In the genomic region with DNA sequence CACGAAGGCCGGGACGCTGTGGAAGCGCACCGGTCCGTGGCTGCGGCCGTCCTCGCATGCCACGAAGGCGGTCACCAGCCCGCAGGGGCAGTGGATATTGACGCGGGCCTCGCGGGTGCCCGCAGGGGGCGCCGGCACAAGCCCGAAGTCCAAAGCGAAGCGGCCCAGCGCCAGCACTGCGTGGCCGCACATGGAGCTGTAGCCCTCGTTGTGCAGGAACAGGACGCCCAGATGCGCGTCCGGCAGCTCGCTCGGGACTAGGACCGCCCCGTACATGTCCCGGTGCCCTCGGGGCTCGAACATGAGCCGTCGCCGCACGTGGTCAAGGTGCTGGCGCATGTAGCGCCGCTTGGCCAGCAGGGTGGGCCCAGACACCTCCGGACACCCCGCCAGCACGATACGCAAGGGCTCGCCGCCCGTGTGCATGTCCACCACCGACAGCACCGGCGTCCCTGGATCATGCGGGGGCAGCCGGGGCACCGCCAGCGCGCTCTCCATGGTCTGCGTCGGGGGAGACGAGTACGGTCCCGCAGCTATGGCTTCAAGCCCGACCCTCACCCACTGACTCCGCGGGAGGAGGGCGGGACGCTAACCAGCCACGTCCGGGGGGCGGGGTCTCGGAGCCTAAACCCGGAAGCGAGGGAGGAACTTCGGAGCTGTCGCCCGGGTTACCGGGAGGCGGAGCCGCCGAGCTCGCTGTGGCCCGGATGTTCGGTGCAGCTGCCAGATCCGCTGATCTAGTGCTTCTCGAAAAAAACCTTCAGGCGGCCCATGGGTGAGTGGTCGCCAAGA, we compare ENCODE assay signal across 8 cellular contexts. TPM values are rescaled to one million over a fixed set of nuclear protein-coding genes. Genes with fewer than 3 reads are reported as not detected.
DNase-seq lines count a peak whose midpoint lies in the region; ATAC-seq, FAIRE-seq and TF ChIP-seq lines count a peak whose summit lies in the region.

A gene with protein sequence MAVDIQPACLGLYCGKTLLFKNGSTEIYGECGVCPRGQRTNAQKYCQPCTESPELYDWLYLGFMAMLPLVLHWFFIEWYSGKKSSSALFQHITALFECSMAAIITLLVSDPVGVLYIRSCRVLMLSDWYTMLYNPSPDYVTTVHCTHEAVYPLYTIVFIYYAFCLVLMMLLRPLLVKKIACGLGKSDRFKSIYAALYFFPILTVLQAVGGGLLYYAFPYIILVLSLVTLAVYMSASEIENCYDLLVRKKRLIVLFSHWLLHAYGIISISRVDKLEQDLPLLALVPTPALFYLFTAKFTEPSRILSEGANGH (plus strand): TSS at position 699 of the 792 bp plus-strand sequence. CDS start 73 bp downstream, at position 772.
A gene (minus strand): TSS at position 590 of the 792 bp plus-strand sequence. CDS start 92 bp downstream, at position 498.

- no peaks in the 10 kb centered on the region for H3K27me3 Mint-ChIP-seq in activated naive CD8-positive, alpha-beta T cell treated with anti-CD3 and anti-CD28 coated beads, Interleukin-2, amount 10 ng/mL, durations not matched to agents 7 days and 5 days

- H3K9me3 Mint-ChIP-seq in activated naive CD8-positive, alpha-beta T cell treated with anti-CD3 and anti-CD28 coated beads, Interleukin-2, amount 10 ng/mL, durations not matched to agents 7 days and 5 days = no peaks in the 10 kb centered on the region

- FAIRE-seq in pancreas (lab: Jason Lieb, UNC) = no peak

- 0% methylated on average over 88 to 89 of the region's 89 CpGs for WGBS in pancreas, 2 donors

- H3K9ac ChIP-seq in SU-DHL-6 (ENCODE audit: low read length) = peak within 1 kb of the TSS; percentile 91

- ATAC-seq in HG02759 (IDR thresholded peaks at IDR 0.05; ENCODE audit: unreplicated experiment) (peak; percentile 91), pancreas (peak; percentile 94 to 98 (median 96))
- ATAC-seq in activated naive CD8-positive, alpha-beta T cell treated with anti-CD3 and anti-CD28 coated beads, Interleukin-2, amount 10 ng/mL, durations not matched to agents 7 days and 5 days (ENCODE audit: low read depth) = peak; percentile 88

- H3K4me2 ChIP-seq in SU-DHL-6 (ENCODE audit: low read depth, low read length, poor library complexity, severe bottlenecking) = peak within 1 kb of the TSS; percentile 78

- H3K4me3 Mint-ChIP-seq in activated naive CD8-positive, alpha-beta T cell treated with anti-CD3 and anti-CD28 coated beads, Interleukin-2, amount 10 ng/mL, durations not matched to agents 7 days and 5 days = peak within 1 kb of the TSS; percentile 92

- H3K4me3 ChIP-seq in SU-DHL-6 (ENCODE audit: insufficient read depth, low read length, poor library complexity, severe bottlenecking) (peak within 1 kb of the TSS; percentile 93), pancreas (peak within 1 kb of the TSS; percentile 68 to 84 (median 74)), tibial artery (peak within 1 kb of the TSS; percentile 76 to 88)

- peaks cover 18 to 36% (median 30%) of the 10 kb centered on the region in 3 donors for H3K4me1 ChIP-seq in pancreas
- H3K4me1 ChIP-seq in tibial artery = peaks cover 0 to 63% (median 35%) of the 10 kb centered on the region in 4 donors

- H3K9me3 ChIP-seq in SU-DHL-6 (ENCODE audit: insufficient read depth, low read length) (no peaks in the 10 kb centered on the region), pancreas (no peaks in the 10 kb centered on the region), tibial artery (no peaks in the 10 kb centered on the region)

- H3K36me3 Mint-ChIP-seq in activated naive CD8-positive, alpha-beta T cell treated with anti-CD3 and anti-CD28 coated beads, Interleukin-2, amount 10 ng/mL, durations not matched to agents 7 days and 5 days = peaks cover 18% of the 10 kb centered on the region

- peak within 1 kb of the TSS; percentile 82 for H2AFZ ChIP-seq in SU-DHL-6 (ENCODE audit: low read depth, low read length, severe bottlenecking)

- H3K36me3 ChIP-seq in SU-DHL-6 (ENCODE audit: low read length) (peaks cover 13% of the 10 kb centered on the region), pancreas (peaks cover 0 to 4% (median 0%) of the 10 kb centered on the region in 3 donors), tibial artery (peaks cover 0 to 12% (median 6%) of the 10 kb centered on the region in 3 donors)

- DNase-seq in NCI-H128 (lab: John Stamatoyannopoulos, UW; ENCODE audit: unreplicated experiment) (peak; percentile 97), head of caudate nucleus (peak; percentile 92 to 99 (median 98)), pancreas (peak; percentile 97 to 98 (median 98)), tibial artery (peak; percentile 98)
- peak; percentile 98 for DNase-seq in activated naive CD8-positive, alpha-beta T cell treated with anti-CD3 and anti-CD28 coated beads, Interleukin-2, amount 10 ng/mL, durations not matched to agents 7 days and 5 days

- POLR2A ChIA-PET in activated naive CD8-positive, alpha-beta T cell treated with anti-CD3 and anti-CD28 coated beads, Interleukin-2, amount 10 ng/mL, durations not matched to agents 7 days and 5 days (lab: Charles Lee) = interaction anchor here (0.6 to 2.0 kb wide), 9 partner anchors 10 to 1911 kb away, joined by 3 to 20 read pairs (median 6); a partner anchor contains a TSS

- H3K27ac Mint-ChIP-seq in activated naive CD8-positive, alpha-beta T cell treated with anti-CD3 and anti-CD28 coated beads, Interleukin-2, amount 10 ng/mL, durations not matched to agents 7 days and 5 days = peak within 1 kb of the TSS; percentile 91

- peaks cover 54% of the 10 kb centered on the region for H3K79me2 ChIP-seq in SU-DHL-6 (ENCODE audit: insufficient read depth, low read length)

- H3K27ac ChIP-seq in SU-DHL-6 (ENCODE audit: low read depth, low read length) = peak within 1 kb of the TSS; percentile 51
- peak within 1 kb of the TSS; percentile 81 to 95 (median 93) for H3K27ac ChIP-seq in pancreas
- peak within 1 kb of the TSS; percentile 88 to 96 for H3K27ac ChIP-seq in tibial artery

- peaks cover 47% of the 10 kb centered on the region for H3K4me1 Mint-ChIP-seq in activated naive CD8-positive, alpha-beta T cell treated with anti-CD3 and anti-CD28 coated beads, Interleukin-2, amount 10 ng/mL, durations not matched to agents 7 days and 5 days

- H3K27me3 ChIP-seq in SU-DHL-6 (ENCODE audit: low read length) = no peaks in the 10 kb centered on the region
- no peaks in the 10 kb centered on the region for H3K27me3 ChIP-seq in pancreas
- H3K27me3 ChIP-seq in tibial artery = no peaks in the 10 kb centered on the region

- H3F3A ChIP-seq in SU-DHL-6 (ENCODE audit: insufficient read depth) = peaks cover 4% of the 10 kb centered on the region; the same call in 1 of the 2 replicates

- TF ChIP-seq CTCF in GM12873 (IDR thresholded peaks at IDR 0.05; ENCODE audit: insufficient read depth, low read depth, low read length, missing control alignments) (peak; percentile 71), SU-DHL-6 (IDR thresholded peaks at IDR 0.05; ENCODE audit: insufficient read depth, low read length, poor library complexity, severe bottlenecking) (peak; percentile 49), pancreas (IDR thresholded peaks at IDR 0.05) (peak; percentile 25 to 61 (median 40)), tibial artery (IDR thresholded peaks at IDR 0.05) (peak; percentile 63 to 74)

- H4K20me1 ChIP-seq in SU-DHL-6 (ENCODE audit: low read depth, low read length) = no peaks in the 10 kb centered on the region

- intact Hi-C loops in head of caudate nucleus (cut with DNase I) (no loop called here), pancreas (cut with DNase I) (no loop called here), tibial artery (cut with DNase I; ENCODE audit: low total_unique reads) (loop anchor here (10.0 kb wide), 1 partner anchor 1661 kb away; no protein-coding TSS in a partner anchor)

- H3K9me2 ChIP-seq in SU-DHL-6 (replicated peaks; ENCODE audit: insufficient read depth, low read length) = no peaks in the 10 kb centered on the region

RNA-seq across cellular contexts. Expression of the first gene that starts in this region (rescaled TPM):
- total RNA-seq in activated naive CD8-positive, alpha-beta T cell treated with anti-CD3 and anti-CD28 coated beads, Interleukin-2, amount 10 ng/mL, durations not matched to agents 7 days and 5 days = 10 to 100 TPM; 31.5 to 35.9 TPM
- total RNA-seq in pancreas = 10 to 100 TPM in 5 of 6 donors, 1 to 10 TPM in 1; 7.7 to 20.5 (median 13.9) TPM
- polyA plus RNA-seq in pancreas = 10 to 100 TPM; 10.3 to 32.1 TPM

RNA-seq across cellular contexts. Expression of the second gene that starts in this region (rescaled TPM):
- 10 to 100 TPM; 23.5 to 32.8 TPM for total RNA-seq in activated naive CD8-positive, alpha-beta T cell treated with anti-CD3 and anti-CD28 coated beads, Interleukin-2, amount 10 ng/mL, durations not matched to agents 7 days and 5 days
- 10 to 100 TPM in 3 of 6 donors, 1 to 10 TPM in 3; 6.7 to 11.0 (median 8.8) TPM for total RNA-seq in pancreas
- polyA plus RNA-seq in pancreas = 10 to 100 TPM; 17.4 to 20.9 TPM

Comparison
In these comparisons a context has a peak if more than half of its experiments do, and no peak if none do; other contexts are left out.
1. Peak in every context shown above with its lines: DNase-seq, ATAC-seq, H3K4me3 ChIP-seq and H3K27ac ChIP-seq.